In the genomic region with DNA sequence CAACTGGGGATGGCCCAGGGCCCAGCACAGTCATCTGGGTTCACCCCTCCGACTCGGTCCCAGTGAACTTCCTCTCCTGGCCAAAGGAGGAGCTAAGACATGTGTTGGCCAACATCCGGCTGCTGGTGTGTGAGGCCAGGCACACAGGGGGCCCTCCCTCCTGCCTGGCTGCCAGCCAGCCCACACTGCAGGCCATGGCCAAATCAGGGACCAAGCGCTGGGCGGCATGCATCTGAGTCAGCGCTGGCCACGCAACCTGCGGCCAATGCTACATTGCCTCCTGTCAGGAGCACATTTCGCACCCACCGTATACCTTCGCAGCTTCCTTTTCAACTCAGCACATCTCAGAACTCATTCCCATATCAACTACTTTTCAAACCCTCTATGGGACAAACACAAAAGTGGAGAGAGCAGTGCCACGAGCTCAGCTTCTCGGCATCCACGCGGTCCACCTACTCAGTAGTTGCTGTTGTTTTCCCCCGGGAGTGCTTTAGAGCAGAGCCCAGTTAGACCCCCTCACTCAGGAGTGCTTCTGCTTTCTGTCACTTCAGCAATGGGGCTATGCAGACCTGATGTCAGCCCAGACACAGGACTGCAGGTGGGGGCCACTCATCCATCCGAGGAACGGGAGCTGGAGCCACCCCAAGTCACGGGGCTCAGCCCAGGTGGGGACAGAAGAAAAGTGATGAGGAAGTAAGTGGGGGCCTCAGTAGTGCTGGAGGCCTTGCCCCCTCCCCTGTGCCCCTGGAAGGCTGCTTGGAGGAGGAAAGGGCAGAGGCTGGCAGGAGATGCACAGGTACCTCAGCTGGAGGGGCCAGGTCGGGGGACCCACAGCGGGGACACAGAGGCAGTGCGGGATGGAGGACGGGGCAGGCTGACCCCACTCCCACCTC, we compare ENCODE assay signal across 8 cellular contexts. TPM values are rescaled to one million over a fixed set of nuclear protein-coding genes. Genes with fewer than 3 reads are reported as not detected.
DNase-seq lines count a peak whose midpoint lies in the region; ATAC-seq, FAIRE-seq and TF ChIP-seq lines count a peak whose summit lies in the region.

No MANE protein-coding gene starts in this region.

- peaks cover 0 to 4% (median 0%) of the 10 kb centered on the region in 4 experiments; a peak in 1 of 8 replicates for H3K36me3 ChIP-seq in H1 (ENCODE audit: control insufficient read depth in 2 of 4, insufficient read depth in 4 of 4, low read length in 3 of 4)
- H3K36me3 ChIP-seq in thyroid gland: peaks cover 26 to 27% of the 10 kb centered on the region in 2 donors

- H2BK5ac ChIP-seq in H1 (ENCODE audit: low read depth, low read length): no peak overlapping the region

- H3K27ac ChIP-seq in HL-60 (replicated peaks) (peak overlapping the region; percentile 88), H1 (ENCODE audit: low read depth, low read length) (no peak overlapping the region; the same call in 1 of the 2 replicates), thyroid gland (peak overlapping the region; percentile 77 to 79 (median 79))

- H3K79me1 ChIP-seq in H1 (ENCODE audit: low read depth, low read length): peaks cover 2% of the 10 kb centered on the region

- POLR2A ChIA-PET in H1 (lab: Charles Lee; ENCODE audit: partially characterized antibody): interaction anchor here (1.0 to 2.0 kb wide), 5 partner anchors 9 to 14 kb away, joined by 3 to 6 read pairs (median 4); a partner anchor contains a TSS

- no peak overlapping the region for H2BK15ac ChIP-seq in H1 (ENCODE audit: low read length)

- H2AK5ac ChIP-seq in H1 (ENCODE audit: low read depth, low read length): no peak overlapping the region

- H3K56ac ChIP-seq in H1 (replicated peaks; ENCODE audit: insufficient read length, low read depth, low read length): no peak overlapping the region

- peak overlapping the region; percentile 83 for H3K4me3 Mint-ChIP-seq in T-helper 17 cell

- no peaks in the 10 kb centered on the region for H3K27me3 Mint-ChIP-seq in T-helper 17 cell

- peaks cover 31% of the 10 kb centered on the region for H3K4me1 Mint-ChIP-seq in T-helper 17 cell

- H2BK12ac ChIP-seq in H1 (ENCODE audit: low read depth, low read length): no peak overlapping the region

- H2BK120ac ChIP-seq in H1 (replicated peaks; ENCODE audit: low read depth, low read length): no peak overlapping the region

- no peak overlapping the region for H4K5ac ChIP-seq in H1 (ENCODE audit: insufficient read length, low read depth, low read length)

- peaks cover 3% of the 10 kb centered on the region; the same call in 1 of the 2 replicates for H3K23me2 ChIP-seq in H1 (ENCODE audit: low read depth, low read length)

- peak overlapping the region; percentile 85 for H3K27ac Mint-ChIP-seq in T-helper 17 cell

- H3K9me3 ChIP-seq in T-helper 17 cell (ENCODE audit: control insufficient read depth, low read length, poor library complexity, severe bottlenecking) (no peaks in the 10 kb centered on the region), H1 (ENCODE audit: insufficient read depth in 2 of 2, low read depth in 1 of 2, low read length in 1 of 2) (no peaks in the 10 kb centered on the region), thyroid gland (no peaks in the 10 kb centered on the region)

- no peak for FAIRE-seq in H1 (lab: Jason Lieb, UNC)

- no peak overlapping the region for H3K18ac ChIP-seq in H1 (ENCODE audit: extremely low read depth, low read length)

- no peaks in the 10 kb centered on the region for H3K79me2 ChIP-seq in H1 (ENCODE audit: control insufficient read depth in 1 of 2, insufficient read depth in 2 of 2, low read length in 2 of 2)

- no peak overlapping the region for H3K23ac ChIP-seq in H1 (ENCODE audit: insufficient read length)

- ATAC-seq in GM21367 (IDR thresholded peaks at IDR 0.05; ENCODE audit: unreplicated experiment) (peak; percentile 81), T-helper 17 cell (peak; percentile 44)

- WGBS in H1 (ENCODE audit: extremely low coverage in 1 of 2, insufficient coverage in 1 of 2, insufficient read length in 1 of 2, insufficient replicate concordance in 2 of 2, low coverage in 1 of 2, low lambda C conversion rate in 2 of 2, missing lambda C conversion rate in 1 of 2), 2 experiments: 90% methylated on average over 21 of the region's 23 CpGs; no CpG with 5 or more reads in 1 of the 2 experiments
- 50 to 55% methylated on average over 17 to 23 of the region's 23 CpGs for WGBS in thyroid gland, 2 donors

- H3K36me3 Mint-ChIP-seq in T-helper 17 cell (ENCODE audit: low read depth): peaks cover 4% of the 10 kb centered on the region

- H3K4ac ChIP-seq in H1 (replicated peaks; ENCODE audit: insufficient read length, low read depth, low read length): no peak overlapping the region

- H3K14ac ChIP-seq in H1 (ENCODE audit: insufficient read length): no peak overlapping the region

- no peak overlapping the region for H3K4me2 ChIP-seq in H1 (ENCODE audit: insufficient read depth in 1 of 2, low read depth in 2 of 2, low read length in 2 of 2)

- TF ChIP-seq RAD21 in H1 (IDR thresholded peaks at IDR 0.05 in 1 of 2, conservative IDR thresholded peaks at IDR 0.05 in 1 of 2; ENCODE audit: low read depth in 2 of 2, low read length in 2 of 2): peak; percentile 24 to 45; a peak in 3 of 4 replicates

- TF ChIP-seq CTCF in HL-60 (IDR thresholded peaks at IDR 0.05; ENCODE audit: insufficient read depth, low read length): no peak
- TF ChIP-seq CTCF in H1 (IDR thresholded peaks at IDR 0.05; ENCODE audit: control extremely low read depth in 1 of 3, insufficient read depth in 1 of 3, low read depth in 1 of 3, low read length in 3 of 3): peak in 2 of 3 experiments; percentile 27 to 49; a peak in 2 of 4 replicates
- TF ChIP-seq CTCF in thyroid gland (IDR thresholded peaks at IDR 0.05): peak; percentile 11 to 65 (median 56)

- peaks cover 0 to 9% (median 7%) of the 10 kb centered on the region in 4 experiments; a peak in 6 of 7 replicates for H3K4me1 ChIP-seq in H1 (replicated peaks in 1 of 4; ENCODE audit: control insufficient read depth in 3 of 4, insufficient read depth in 4 of 4, low read length in 3 of 4)
- peaks cover 23 to 35% of the 10 kb centered on the region in 2 donors for H3K4me1 ChIP-seq in thyroid gland

- H4K91ac ChIP-seq in H1 (replicated peaks; ENCODE audit: insufficient read length, low read length): peak overlapping the region; percentile 91

- no peak for TF ChIP-seq EP300 in H1 (IDR thresholded peaks at IDR 0.05; ENCODE audit: borderline replicate concordance in 1 of 2, low read depth in 2 of 2, low read length in 2 of 2)

- H3K27me3 ChIP-seq in HL-60 (ENCODE audit: insufficient read depth, poor library complexity, severe bottlenecking) (no peaks in the 10 kb centered on the region), H1 (replicated peaks in 1 of 4; ENCODE audit: control insufficient read depth in 3 of 4, extremely low read depth in 1 of 4, insufficient read depth in 3 of 4, low read length in 3 of 4) (no peaks in the 10 kb centered on the region; a peak in 1 of 7 replicates), thyroid gland (no peaks in the 10 kb centered on the region)

- peaks cover 0 to 13% of the 10 kb centered on the region in 2 experiments for H4K20me1 ChIP-seq in H1 (replicated peaks in 1 of 2; ENCODE audit: control insufficient read depth in 1 of 2, insufficient read depth in 2 of 2, low read length in 2 of 2)

- H2BK20ac ChIP-seq in H1 (ENCODE audit: low read length): no peak overlapping the region

- intact Hi-C loops in thyroid gland (cut with DNase I): loop anchor here (10.0 kb wide), 1 partner anchor 115 kb away; no protein-coding TSS in a partner anchor

- no peak overlapping the region for H3K9ac ChIP-seq in H1 (replicated peaks in 1 of 4; ENCODE audit: extremely low read depth in 1 of 4, low read depth in 3 of 4, low read length in 3 of 4)

- TF ChIP-seq POLR2A in H1 (IDR thresholded peaks at IDR 0.05; ENCODE audit: control extremely low read depth in 1 of 2, low read depth in 2 of 2, low read length in 2 of 2) (no peak), thyroid gland (IDR thresholded peaks at IDR 0.05) (peak in 1 of 2 donors; percentile 39)

- H3K4me3 ChIP-seq in HL-60 (replicated peaks; ENCODE audit: insufficient read depth, low read length) (no peak overlapping the region; the same call in 1 of the 2 replicates), H1 (ENCODE audit: extremely low read depth in 1 of 4, insufficient read depth in 2 of 4, low read depth in 3 of 4, low read length in 4 of 4) (no peak overlapping the region), thyroid gland (replicated peaks in 1 of 3) (no peak overlapping the region)

- CTCF ChIA-PET in H1 (lab: Charles Lee; ENCODE audit: partially characterized antibody): interaction anchor here (0.7 to 8.5 kb wide), 18 partner anchors 7 to 192 kb away, joined by 3 to 96 read pairs (median 4); no protein-coding TSS in a partner anchor

- H2AFZ ChIP-seq in H1 (ENCODE audit: low read length): no peak overlapping the region

- DNase-seq in EL: peak; percentile 97
- peak; percentile 93 to 99 for DNase-seq in HL-60 (ENCODE audit: low read depth in 1 of 2, low spot score in 1 of 2)
- peak in 2 of 3 donors; percentile 13 to 16 for DNase-seq in T-helper 17 cell
- no peak for DNase-seq in H1 (ENCODE audit: low read depth in 1 of 2, low spot score in 2 of 2)
- DNase-seq in mesenteric fat pad (ENCODE audit: low spot score): peak; percentile 98
- DNase-seq in thyroid gland: peak; percentile 97 to 98
- DNase-seq in NK-92 (lab: John Stamatoyannopoulos, UW; ENCODE audit: unreplicated experiment): no peak

- H4K8ac ChIP-seq in H1 (ENCODE audit: extremely low read depth, insufficient read depth, low read length): no peak overlapping the region

RNA-seq across cellular contexts. Expression of a gene that starts 13.9 kb away (rescaled TPM):
- total RNA-seq in T-helper 17 cell (100 to 1,000 TPM; 169 to 219 TPM), mesenteric fat pad (58.8 TPM), thyroid gland (100 to 1,000 TPM in 2 of 4 donors, 10 to 100 TPM in 2; 82.9 to 168 (median 121) TPM)
- total RNA-seq in H1 (2021; fragmentation: NEBNext Ultra II Directional; extraction: Animal tissue kit (Norgen Biotek cat#: 25700)): 28.2 TPM in 2 replicates
- polyA plus RNA-seq in H1 (2011; rRNA removed): 65.6 and 88.0 TPM in 2 replicates
- 45.5 TPM for polyA plus RNA-seq in H1 (2011; cell fraction: cytosol; rRNA removed)
- polyA plus RNA-seq in H1 (2011; cell fraction: nucleus; rRNA removed): 45.0 TPM
- polyA plus RNA-seq in H1 (2012, experiment 1 of 2): 32.2 to 46.6 TPM (median 40.1 TPM) in 4 replicates
- 36.1 TPM for polyA plus RNA-seq in H1 (2012, experiment 2 of 2)
- 32.5 TPM for polyA plus RNA-seq in H1 (2013, experiment 1 of 2)
- 34.8 TPM for polyA plus RNA-seq in H1 (2013, experiment 2 of 2)
- polyA minus RNA-seq in H1 (2011; rRNA and poly(A)+ RNA removed): 13.6 and 14.1 TPM in 2 replicates
- polyA minus RNA-seq in H1 (2011; cell fraction: cytosol; rRNA and poly(A)+ RNA removed): 17.8 TPM
- polyA minus RNA-seq in H1 (2011; cell fraction: nucleus; rRNA and poly(A)+ RNA removed): 19.2 TPM

RNA-seq across cellular contexts. Expression of a gene that starts 24.2 kb away (rescaled TPM):
- total RNA-seq in T-helper 17 cell: 10 to 100 TPM; 45.2 to 54.4 TPM
- total RNA-seq in H1 (2021; fragmentation: NEBNext Ultra II Directional; extraction: Animal tissue kit (Norgen Biotek cat#: 25700)): 21.2 and 27.7 TPM in 2 replicates
- polyA plus RNA-seq in H1 (2011; rRNA removed): 112 and 144 TPM in 2 replicates
- polyA plus RNA-seq in H1 (2011; cell fraction: cytosol; rRNA removed): 66.2 TPM
- 57.8 TPM for polyA plus RNA-seq in H1 (2011; cell fraction: nucleus; rRNA removed)
- polyA plus RNA-seq in H1 (2012, experiment 1 of 2): 13.4 to 28.1 TPM (median 26.0 TPM) in 4 replicates
- 36.2 TPM for polyA plus RNA-seq in H1 (2012, experiment 2 of 2)
- polyA plus RNA-seq in H1 (2013, experiment 1 of 2): 30.6 TPM
- polyA plus RNA-seq in H1 (2013, experiment 2 of 2): 30.0 TPM
- 11.7 and 13.5 TPM in 2 replicates for polyA minus RNA-seq in H1 (2011; rRNA and poly(A)+ RNA removed)
- polyA minus RNA-seq in H1 (2011; cell fraction: cytosol; rRNA and poly(A)+ RNA removed): 12.4 TPM
- polyA minus RNA-seq in H1 (2011; cell fraction: nucleus; rRNA and poly(A)+ RNA removed): 10.4 TPM
- total RNA-seq in mesenteric fat pad: 38.9 TPM
- 10 to 100 TPM; 37.0 to 61.8 (median 49.1) TPM for total RNA-seq in thyroid gland

Comparison
In these comparisons a context has a peak if more than half of its experiments do, and no peak if none do; other contexts are left out.
1. DNase-seq: peak in EL (single experiment), HL-60 (2 of 2), T-helper 17 cell (2 of 3), mesenteric fat pad (single experiment) and thyroid gland (2 of 2); none in H1 (0 of 2) and NK-92 (single experiment).